ENCODE assay signal across 20 cellular contexts in the genomic region with DNA sequence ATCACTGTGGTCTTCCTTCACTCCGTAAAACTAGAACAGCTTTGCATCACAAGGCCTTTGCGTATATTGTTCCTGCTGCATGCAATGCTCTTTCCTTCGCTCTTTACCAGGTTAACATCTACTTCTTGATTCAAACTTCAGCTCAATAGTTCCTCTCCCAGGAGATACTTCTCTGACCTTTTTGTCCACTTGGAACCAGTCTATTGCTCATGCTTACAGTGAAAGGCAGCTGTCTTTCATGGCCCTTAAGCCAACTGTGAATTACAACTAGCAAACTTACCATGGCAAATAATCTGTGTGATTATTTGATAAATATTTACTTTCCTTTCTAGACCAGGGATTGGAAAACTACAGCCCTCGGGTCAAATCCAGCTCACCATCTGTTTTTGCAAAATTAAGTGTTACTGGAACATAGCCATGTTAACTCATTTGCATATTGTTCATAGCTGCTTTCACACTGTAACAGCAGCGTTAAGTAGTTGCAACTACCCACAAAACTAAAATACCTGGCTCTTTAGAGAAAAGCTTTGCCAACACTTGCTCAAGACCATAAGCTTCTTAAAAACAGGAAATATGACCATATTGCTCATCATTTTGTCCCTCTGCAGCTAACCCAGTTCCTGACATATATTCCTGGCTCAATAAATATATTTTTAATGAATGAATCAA.
DNase-seq lines count a peak whose midpoint lies in the region; ATAC-seq and TF ChIP-seq lines count a peak whose summit lies in the region.
"Had no signal": no experiment of that assay in that cellular context is flagged by ENCODE, and none has a peak within 500 bp of the region (broad histone marks: within the 10 kb centered on the region; RNA-seq: fewer than 3 reads in every experiment).

No MANE protein-coding gene starts in this region.

- no peak overlapping the region for H3K4me3 ChIP-seq in AG10803 (ENCODE audit: low read length)
- no peak overlapping the region for H3K4me3 ChIP-seq in fibroblast of villous mesenchyme (ENCODE audit: low read depth, low read length)
- H3K4me3 ChIP-seq in aorta (ENCODE audit: low read length in 2 of 2), result no peak overlapping the region
- H3K4me3 ChIP-seq in neural progenitor cell, result no peak overlapping the region
- H3K4me3 ChIP-seq: sigmoid colon had no signal

- 71 to 74% methylated on average over 5 of the region's 5 CpGs for WGBS in aorta, 2 donors

- no peaks in the 10 kb centered on the region for H3K4me1 ChIP-seq in aorta (ENCODE audit: control insufficient read depth in 1 of 2, insufficient read depth in 2 of 2, low read length in 2 of 2)
- H3K4me1 ChIP-seq in neural progenitor cell, result no peaks in the 10 kb centered on the region
- H3K4me1 ChIP-seq: sigmoid colon had no signal

- peaks cover 6% of the 10 kb centered on the region for H3K4me1 Mint-ChIP-seq in neural progenitor cell
- H3K4me1 Mint-ChIP-seq: immature natural killer cell had no signal

- H3K27me3 ChIP-seq in aorta (ENCODE audit: control insufficient read depth in 1 of 2, insufficient read depth in 2 of 2, low read length in 1 of 2), result no peaks in the 10 kb centered on the region
- H3K27me3 ChIP-seq in neural progenitor cell, result no peaks in the 10 kb centered on the region
- H3K27me3 ChIP-seq: sigmoid colon had no signal

- H3K9me3 ChIP-seq in aorta (ENCODE audit: control insufficient read depth, low read length) (no peaks in the 10 kb centered on the region), neural progenitor cell (ENCODE audit: low read depth) (no peaks in the 10 kb centered on the region)
- H3K9me3 ChIP-seq: sigmoid colon had no signal

- no peaks in the 10 kb centered on the region for H3K36me3 Mint-ChIP-seq in neural progenitor cell
- H3K36me3 Mint-ChIP-seq: immature natural killer cell had no signal

- peak; percentile 6 for DNase-seq in AG10803 (ENCODE audit: low read depth)
- peak; percentile 34 for DNase-seq in GM03348 (ENCODE audit: low spot score)
- peak; percentile 71 for DNase-seq in NCI-H748 treated with DMSO at 0.1 percent for 48 hours (lab: John Stamatoyannopoulos, UW)
- DNase-seq in fibroblast of villous mesenchyme (ENCODE audit: low read depth), result peak; percentile 14
- no peak for DNase-seq in NCI-H446 treated with DMSO at 0.1 percent for 48 hours (lab: John Stamatoyannopoulos, UW)
- DNase-seq in aorta, result no peak
- DNase-seq in neural progenitor cell (ENCODE audit: low spot score), result no peak
- DNase-seq: activated CD8-positive, alpha-beta memory T cell treated with anti-CD3 and anti-CD28 coated beads, Interleukin-2, amount 50 U/mL, for 4 hours; activated naive CD4-positive, alpha-beta T cell; Calu3; effector memory CD4-positive, alpha-beta T cell; H7; immature natural killer cell; stimulated activated CD4-positive, alpha-beta T cell treated with anti-CD3 and anti-CD28 coated beads, Interleukin-2, amount 100 ng/mL, for 48 hours; T-helper 17 cell; trophoblast cell had no signal

- no peaks in the 10 kb centered on the region for H3K9me3 Mint-ChIP-seq in neural progenitor cell
- H3K9me3 Mint-ChIP-seq: immature natural killer cell had no signal

- H3K27me3 Mint-ChIP-seq in neural progenitor cell (ENCODE audit: insufficient read depth, low read depth), result peaks cover 3% of the 10 kb centered on the region
- H3K27me3 Mint-ChIP-seq: T-helper 17 cell had no signal

- H3K4me2 ChIP-seq in neural progenitor cell, result no peak overlapping the region

- H3K79me2 ChIP-seq in neural progenitor cell (ENCODE audit: low read depth), result no peaks in the 10 kb centered on the region

- no peak overlapping the region for H3K27ac Mint-ChIP-seq in neural progenitor cell
- H3K27ac Mint-ChIP-seq: immature natural killer cell, T-helper 17 cell had no signal

- no peak for ATAC-seq in aorta (ENCODE audit: low FRiP score)
- ATAC-seq in GM21447 (IDR thresholded peaks at IDR 0.05; ENCODE audit: unreplicated experiment), result no peak
- ATAC-seq: activated CD4-positive, CD25-positive, alpha-beta regulatory T cell treated with anti-CD3 and anti-CD28 coated beads, Interleukin-2, amount 50 U/mL, for 24 hours; T-helper 17 cell had no signal

- H3K36me3 ChIP-seq in aorta (ENCODE audit: control insufficient read depth in 1 of 2, insufficient read depth in 2 of 2, low read length in 1 of 2) (no peaks in the 10 kb centered on the region), neural progenitor cell (no peaks in the 10 kb centered on the region)
- H3K36me3 ChIP-seq: sigmoid colon had no signal

- no peaks in the 10 kb centered on the region for H3F3A ChIP-seq in neural progenitor cell (ENCODE audit: low read depth)

- H3K9ac ChIP-seq in neural progenitor cell, result no peak overlapping the region

- H3K4me3 Mint-ChIP-seq in neural progenitor cell, result no peak overlapping the region
- H3K4me3 Mint-ChIP-seq: immature natural killer cell, T-helper 17 cell had no signal

- H2AFZ ChIP-seq in neural progenitor cell (replicated peaks), result no peak overlapping the region

- no peaks in the 10 kb centered on the region for H4K20me1 ChIP-seq in neural progenitor cell (ENCODE audit: low read depth)

- intact Hi-C loops in aorta (cut with DNase I), result no loop called here

- TF ChIP-seq CTCF in AG10803 (conservative IDR thresholded peaks at IDR 0.05; ENCODE audit: low read length) (no peak), fibroblast of villous mesenchyme (IDR thresholded peaks at IDR 0.05; ENCODE audit: insufficient read depth, low read depth, low read length) (no peak), neural progenitor cell (IDR thresholded peaks at IDR 0.05) (no peak)

- H3K27ac ChIP-seq in aorta (ENCODE audit: low read depth in 1 of 2, low read length in 2 of 2) (no peak overlapping the region), neural progenitor cell (no peak overlapping the region)
- H3K27ac ChIP-seq: RWPE1, sigmoid colon had no signal

Comparison
In these comparisons a context has a peak if more than half of its experiments do, and no peak if none do; other contexts are left out.
1. DNase-seq: peak in AG10803 (single experiment), GM03348 (single experiment), NCI-H748 treated with DMSO at 0.1 percent for 48 hours (single experiment) and fibroblast of villous mesenchyme (single experiment); none in NCI-H446 treated with DMSO at 0.1 percent for 48 hours (single experiment), aorta (0 of 2) and neural progenitor cell (single experiment).